21 cellular contexts compared by ENCODE assay signal in the genomic region with DNA sequence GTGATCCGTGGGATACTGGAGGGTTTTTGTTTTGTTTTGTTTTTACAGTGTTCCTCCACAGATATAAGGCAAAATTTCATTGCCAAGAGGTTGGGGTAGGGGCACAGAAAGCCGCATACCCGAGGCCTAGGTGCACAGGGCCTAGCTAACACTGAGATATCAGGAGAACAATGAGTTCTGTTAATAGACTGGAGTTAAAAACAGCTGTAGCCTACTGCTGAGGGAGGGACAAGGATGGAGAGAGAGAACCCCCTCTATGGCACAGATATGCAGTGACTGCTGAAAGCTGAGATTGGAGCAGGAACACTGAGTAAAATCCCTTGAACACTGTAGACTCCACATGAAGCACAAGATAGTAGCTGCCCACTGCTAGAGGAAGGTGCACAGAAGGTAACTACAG. TPM values are rescaled to one million over a fixed set of nuclear protein-coding genes. Genes with fewer than 3 reads are reported as not detected.
A peak's percentile ranks its signal among the peaks of the same experiment; 100 is the strongest.
DNase-seq lines count a peak whose midpoint lies in the region; ATAC-seq and TF ChIP-seq lines count a peak whose summit lies in the region.
"Had no signal": no experiment of that assay in that cellular context is flagged by ENCODE, and none has a peak within 500 bp of the region (broad histone marks: within the 10 kb centered on the region; RNA-seq: fewer than 3 reads in every experiment).

No MANE protein-coding gene starts in this region.

- H3K9me3 ChIP-seq in right atrium auricular region (peaks cover 0 to 25% of the 10 kb centered on the region in 2 donors), endodermal cell (ENCODE audit: control insufficient read depth, low read length) (peaks cover 40% of the 10 kb centered on the region), testis (no peaks in the 10 kb centered on the region), breast epithelium (peaks cover 5 to 7% of the 10 kb centered on the region in 2 donors)

- H3K9me3 Mint-ChIP-seq in endodermal cell: peaks cover 41% of the 10 kb centered on the region

- WGBS in endodermal cell (ENCODE audit: insufficient coverage in 1 of 2, insufficient read length in 1 of 2), 2 experiments: 95 to 100% methylated on average over 2 to 3 of the region's 3 CpGs
- 74 to 75% methylated on average over 3 of the region's 3 CpGs for WGBS in testis, 2 donors

- peaks cover 42% of the 10 kb centered on the region for H3K36me3 Mint-ChIP-seq in endodermal cell (ENCODE audit: low read depth)

- TF ChIP-seq POLR2A in testis (IDR thresholded peaks at IDR 0.05): no peak
- no peak for TF ChIP-seq POLR2A in breast epithelium (IDR thresholded peaks at IDR 0.05)

- peak; percentile 32 for ATAC-seq in left ventricle myocardium superior
- ATAC-seq: CD8-positive, alpha-beta T cell; GM12878 had no signal

- H3K4me1 Mint-ChIP-seq in endodermal cell: peaks cover 2% of the 10 kb centered on the region
- H3K4me1 Mint-ChIP-seq: B cell had no signal

- H3K27me3 Mint-ChIP-seq in endodermal cell (ENCODE audit: insufficient read depth): no peaks in the 10 kb centered on the region
- H3K27me3 Mint-ChIP-seq: B cell had no signal

- no peak overlapping the region for H3K4me3 Mint-ChIP-seq in endodermal cell
- H3K4me3 Mint-ChIP-seq: B cell; CD4-positive, CD25-positive, alpha-beta regulatory T cell; CD8-positive, alpha-beta T cell had no signal

- H3K27me3 ChIP-seq in right atrium auricular region (no peaks in the 10 kb centered on the region), endodermal cell (ENCODE audit: control insufficient read depth, insufficient read depth, low read length, poor library complexity, severe bottlenecking) (no peaks in the 10 kb centered on the region), testis (no peaks in the 10 kb centered on the region), breast epithelium (no peaks in the 10 kb centered on the region)
- H3K27me3 ChIP-seq: BLaER1 had no signal

- no peaks in the 10 kb centered on the region for H3K4me1 ChIP-seq in right atrium auricular region
- H3K4me1 ChIP-seq in endodermal cell (ENCODE audit: control insufficient read depth, insufficient read depth, low read length): peaks cover 3% of the 10 kb centered on the region
- H3K4me1 ChIP-seq in testis: peaks cover 15% of the 10 kb centered on the region
- no peaks in the 10 kb centered on the region for H3K4me1 ChIP-seq in breast epithelium
- H3K4me1 ChIP-seq: BLaER1 had no signal

- DNase-seq in left ventricle myocardium superior (no peak), right atrium auricular region (ENCODE audit: low spot score) (no peak), endodermal cell (no peak), testis (no peak), NCI-H1930 (lab: John Stamatoyannopoulos, UW) (no peak), breast epithelium (ENCODE audit: low spot score in 2 of 2) (no peak)
- DNase-seq: Caco-2; CD4-positive, CD25-positive, alpha-beta regulatory T cell; CD8-positive, alpha-beta T cell; DMS 273 treated with DMSO at 0.1 percent for 48 hours; DMS79; EL; GDM1; GM23248; H7; HCEC 1CT had no signal

- TF ChIP-seq CTCF in right atrium auricular region (IDR thresholded peaks at IDR 0.05): no peak
- no peak for TF ChIP-seq CTCF in endodermal cell (conservative IDR thresholded peaks at IDR 0.05)
- TF ChIP-seq CTCF in testis (IDR thresholded peaks at IDR 0.05): no peak
- no peak for TF ChIP-seq CTCF in breast epithelium (IDR thresholded peaks at IDR 0.05)

- H3K36me3 ChIP-seq in right atrium auricular region (peaks cover 3% of the 10 kb centered on the region), endodermal cell (ENCODE audit: control insufficient read depth, insufficient read depth, low read length) (peaks cover 4% of the 10 kb centered on the region), testis (ENCODE audit: low read depth, missing control alignments) (no peaks in the 10 kb centered on the region), breast epithelium (no peaks in the 10 kb centered on the region)
- H3K36me3 ChIP-seq: BLaER1 had no signal

- no peak overlapping the region for H3K9ac ChIP-seq in endodermal cell (ENCODE audit: extremely low read depth, low read length, poor library complexity, severe bottlenecking)
- H3K9ac ChIP-seq: BLaER1, GM23248 had no signal

- H3K27ac ChIP-seq in right atrium auricular region: no peak overlapping the region
- H3K27ac ChIP-seq in endodermal cell (ENCODE audit: low read depth, low read length): no peak overlapping the region
- H3K27ac ChIP-seq in testis: peak overlapping the region; percentile 55 to 63
- H3K27ac ChIP-seq in breast epithelium: no peak overlapping the region
- H3K27ac ChIP-seq: 22Rv1, BLaER1, C4-2B, GM23248 had no signal

- intact Hi-C loops in left ventricle myocardium superior (cut with micrococcal nuclease) (no loop called here), testis (cut with DNase I; ENCODE audit: low total_unique reads) (no loop called here), breast epithelium (cut with DNase I; ENCODE audit: low total_unique reads) (no loop called here)

- no peak overlapping the region for H3K27ac Mint-ChIP-seq in endodermal cell
- H3K27ac Mint-ChIP-seq: B cell; CD4-positive, CD25-positive, alpha-beta regulatory T cell; CD8-positive, alpha-beta T cell had no signal

- no peak overlapping the region for H3K4me3 ChIP-seq in right atrium auricular region
- H3K4me3 ChIP-seq in endodermal cell (ENCODE audit: low read length): peak overlapping the region; percentile 19
- H3K4me3 ChIP-seq in testis: no peak overlapping the region
- H3K4me3 ChIP-seq in breast epithelium: no peak overlapping the region
- H3K4me3 ChIP-seq: BLaER1, GM12878, GM23248 had no signal

RNA-seq across cellular contexts. Expression of a gene that starts 53.1 kb away (rescaled TPM):
- total RNA-seq in left ventricle myocardium superior (8.0 TPM), right atrium auricular region (10 to 100 TPM in 1 of 2 donors, 1 to 10 TPM in 1; 9.4 to 12.6 TPM), endodermal cell (10 to 100 TPM; 20.4 to 21.1 TPM), testis (10 to 100 TPM; 43.7 to 66.5 TPM), breast epithelium (10 to 100 TPM in 2 of 3 donors, 1 to 10 TPM in 1; 9.1 to 34.7 (median 23.9) TPM)
- polyA plus RNA-seq in endodermal cell (2013, experiment 1 of 2): 27.5 TPM
- polyA plus RNA-seq in endodermal cell (2013, experiment 2 of 2): 27.9 TPM
- polyA plus RNA-seq in testis (ENCODE audit: insufficient read depth, low read depth, low replicate concordance): 37.1 TPM
- total RNA-seq: H7 had no signal

RNA-seq across cellular contexts. Expression of a gene that starts 55.9 kb away (rescaled TPM):
- total RNA-seq in left ventricle myocardium superior (19.2 TPM), right atrium auricular region (10 to 100 TPM in 1 of 2 donors, 1 to 10 TPM in 1; 3.6 to 24.3 TPM), endodermal cell (10 to 100 TPM; 58.7 to 79.2 TPM), testis (1 to 10 TPM; 5.2 to 7.5 TPM), breast epithelium (10 to 100 TPM in 1 of 3 donors, 1 to 10 TPM in 2; 5.6 to 10.6 (median 6.7) TPM)
- polyA plus RNA-seq in endodermal cell (2013, experiment 1 of 2): 6.3 TPM
- 7.1 TPM for polyA plus RNA-seq in endodermal cell (2013, experiment 2 of 2)
- polyA plus RNA-seq in testis (ENCODE audit: insufficient read depth, low read depth, low replicate concordance): 6.1 TPM

Comparison
In these comparisons a context has a peak if more than half of its experiments do, and no peak if none do; other contexts are left out.
1. H3K27ac ChIP-seq: peak in testis (2 of 2); none in right atrium auricular region (0 of 2), endodermal cell (single experiment) and breast epithelium (0 of 2).